10 cellular contexts compared by ENCODE assay signal in the genomic region with DNA sequence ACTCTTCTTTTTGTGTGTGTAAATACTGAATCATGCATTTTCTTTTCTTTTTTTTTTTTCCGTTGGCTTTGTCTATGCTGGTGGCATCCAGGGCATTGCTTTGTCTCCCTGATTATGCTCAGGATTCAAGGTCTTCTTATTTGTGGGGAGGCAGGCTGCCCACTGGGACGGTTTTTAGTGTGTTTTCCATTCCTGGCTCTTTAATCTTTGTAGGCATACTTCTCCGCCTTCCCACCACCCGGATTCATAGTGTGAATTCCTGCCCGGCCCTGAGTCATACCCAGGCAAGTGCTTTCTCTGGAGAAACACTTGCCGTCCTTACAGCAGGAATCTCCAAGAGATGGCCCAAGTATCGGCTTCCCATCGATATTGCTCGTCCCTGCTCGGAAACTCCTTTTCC. TPM values are rescaled to one million over a fixed set of nuclear protein-coding genes. Genes with fewer than 3 reads are reported as not detected.
DNase-seq lines count a peak whose midpoint lies in the region; ATAC-seq and TF ChIP-seq lines count a peak whose summit lies in the region.
"Had no signal": no experiment of that assay in that cellular context is flagged by ENCODE, and none has a peak within 500 bp of the region (broad histone marks: within the 10 kb centered on the region; RNA-seq: fewer than 3 reads in every experiment).

No MANE protein-coding gene starts in this region.

- peaks cover 19% of the 10 kb centered on the region for H3K36me3 Mint-ChIP-seq in T-helper 17 cell (ENCODE audit: low read depth)

- H3K4me2 ChIP-seq in fibroblast of lung (ENCODE audit: extremely low read depth, insufficient read depth, low read length) (no peak overlapping the region), skeletal muscle satellite cell (ENCODE audit: low read length) (peak overlapping the region; percentile 66)

- DNase-seq in H4 (ENCODE audit: low spot score) = peak; percentile 29
- DNase-seq in T-helper 17 cell = no peak
- peak; percentile 66 to 89 for DNase-seq in fibroblast of lung (ENCODE audit: low read depth in 2 of 2)
- no peak for DNase-seq in NK-92 (lab: John Stamatoyannopoulos, UW; ENCODE audit: unreplicated experiment)
- no peak for DNase-seq in central memory CD4-positive, alpha-beta T cell
- DNase-seq: NCI-H187, SIG-M5 had no signal

- H3K27ac Mint-ChIP-seq in T-helper 17 cell = peak overlapping the region; percentile 76

- H3K4me1 ChIP-seq in fibroblast of lung (ENCODE audit: control insufficient read depth, extremely low read depth, insufficient read depth, low read length) = peaks cover 27% of the 10 kb centered on the region
- H3K4me1 ChIP-seq in skeletal muscle satellite cell (ENCODE audit: control insufficient read depth, insufficient read depth, low read length) = peaks cover 40% of the 10 kb centered on the region

- H3K4me3 Mint-ChIP-seq in T-helper 17 cell = no peak overlapping the region

- H3K9me3 ChIP-seq in T-helper 17 cell (ENCODE audit: control insufficient read depth, low read length, poor library complexity, severe bottlenecking) (no peaks in the 10 kb centered on the region), fibroblast of lung (ENCODE audit: control insufficient read depth, insufficient read depth, low read depth, low read length) (no peaks in the 10 kb centered on the region), skeletal muscle satellite cell (replicated peaks; ENCODE audit: low read length) (no peaks in the 10 kb centered on the region)

- TF ChIP-seq CTCF in fibroblast of lung (conservative IDR thresholded peaks at IDR 0.05 in 1 of 2, IDR thresholded peaks at IDR 0.05 in 1 of 2; ENCODE audit: low read depth in 1 of 2, low read length in 2 of 2) = no peak

- H3K27me3 ChIP-seq in fibroblast of lung (ENCODE audit: control insufficient read depth, insufficient read depth, low read length) (no peaks in the 10 kb centered on the region), skeletal muscle satellite cell (ENCODE audit: control insufficient read depth, insufficient read depth, low read length) (no peaks in the 10 kb centered on the region)

- H3K4me3 ChIP-seq in fibroblast of lung (replicated peaks in 1 of 4; ENCODE audit: control extremely low read depth in 1 of 4, insufficient read depth in 1 of 4, low read depth in 3 of 4, low read length in 4 of 4) = no peak overlapping the region
- H3K4me3 ChIP-seq in skeletal muscle satellite cell (ENCODE audit: low read length) = peak overlapping the region; percentile 49

- ATAC-seq in T-helper 17 cell = no peak
- ATAC-seq in GM18520 (IDR thresholded peaks at IDR 0.05; ENCODE audit: unreplicated experiment) = no peak
- no peak for ATAC-seq in HG02623 (IDR thresholded peaks at IDR 0.05; ENCODE audit: unreplicated experiment)

- H3K36me3 ChIP-seq in fibroblast of lung (ENCODE audit: control insufficient read depth, insufficient read depth, low read length) (peaks cover 27% of the 10 kb centered on the region), skeletal muscle satellite cell (ENCODE audit: insufficient read depth, low read length) (peaks cover 62% of the 10 kb centered on the region)

- H3K79me2 ChIP-seq in fibroblast of lung (ENCODE audit: control insufficient read depth, insufficient read depth, low read length) = peaks cover 63% of the 10 kb centered on the region

- H2AFZ ChIP-seq in fibroblast of lung (ENCODE audit: low read length) = no peak overlapping the region

- no peak overlapping the region for H3K9ac ChIP-seq in fibroblast of lung (ENCODE audit: insufficient read depth, low read length)
- peak overlapping the region; percentile 45 for H3K9ac ChIP-seq in skeletal muscle satellite cell (ENCODE audit: low read depth, low read length)

- peak overlapping the region; percentile 93 for H3K27ac ChIP-seq in fibroblast of lung (ENCODE audit: insufficient read depth, low read length)

- H3K27me3 Mint-ChIP-seq in T-helper 17 cell = no peaks in the 10 kb centered on the region

- peaks cover 28% of the 10 kb centered on the region for H3K4me1 Mint-ChIP-seq in T-helper 17 cell

- no peaks in the 10 kb centered on the region for H4K20me1 ChIP-seq in fibroblast of lung (ENCODE audit: control insufficient read depth, extremely low read depth, insufficient read depth, low read length)

RNA-seq across cellular contexts. Expression of a gene that starts 5.2 kb away (rescaled TPM):
- 36.4 and 51.2 TPM in 2 replicates for total RNA-seq in H4 (2014; rRNA removed; shearing (Covaris generic))
- total RNA-seq in T-helper 17 cell = 100 to 1,000 TPM; 134 to 135 TPM
- total RNA-seq in fibroblast of lung = 70.1 and 92.6 TPM in 2 replicates
- 59.5 and 60.4 TPM in 2 replicates for polyA plus RNA-seq in fibroblast of lung
- 37.0 and 40.1 TPM in 2 replicates for polyA plus RNA-seq in fibroblast of lung (2012)
- polyA minus RNA-seq in fibroblast of lung (ENCODE audit: low replicate concordance) = 27.1 and 45.8 TPM in 2 replicates
- total RNA-seq in skeletal muscle satellite cell (2012; rRNA removed) = 51.0 and 55.3 TPM in 2 replicates

RNA-seq across cellular contexts. Expression of a gene that starts 11.7 kb away (rescaled TPM):
- 9.8 and 11.3 TPM in 2 replicates for total RNA-seq in H4 (2014; rRNA removed; shearing (Covaris generic))
- 1 to 10 TPM; 2.3 to 2.5 TPM for total RNA-seq in T-helper 17 cell
- total RNA-seq in fibroblast of lung = 8.2 and 9.7 TPM in 2 replicates
- polyA plus RNA-seq in fibroblast of lung = 8.8 and 9.0 TPM in 2 replicates
- polyA plus RNA-seq in fibroblast of lung (2012) = 5.3 TPM in 2 replicates
- polyA minus RNA-seq in fibroblast of lung (ENCODE audit: low replicate concordance) = 0.98 and 2.0 TPM in 2 replicates
- 8.1 and 9.6 TPM in 2 replicates for total RNA-seq in skeletal muscle satellite cell (2012; rRNA removed)

RNA-seq across cellular contexts. Expression of a gene that starts 34.4 kb away (rescaled TPM):
- total RNA-seq in H4 (2014; rRNA removed; shearing (Covaris generic)) = 0.19 and 1.6 TPM in 2 replicates
- 1 to 10 TPM in 1 of 2 donors, under 1 TPM in 1; 0.96 to 1.4 TPM for total RNA-seq in T-helper 17 cell
- total RNA-seq in fibroblast of lung = 0.51 and 1.2 TPM in 2 replicates
- 0.60 and 1.3 TPM in 2 replicates for polyA plus RNA-seq in fibroblast of lung
- polyA plus RNA-seq in fibroblast of lung (2012) = 0.51 and 0.84 TPM in 2 replicates
- 3.3 TPM in 1 of 2 replicates, not detected in the other for polyA minus RNA-seq in fibroblast of lung (ENCODE audit: low replicate concordance)
- total RNA-seq in skeletal muscle satellite cell (2012; rRNA removed) = not detected in 2 replicates

RNA-seq across cellular contexts. Expression of a gene that starts 53.1 kb away (rescaled TPM):
- 6.9 and 14.2 TPM in 2 replicates for total RNA-seq in H4 (2014; rRNA removed; shearing (Covaris generic))
- 10 to 100 TPM; 29.8 to 34.4 TPM for total RNA-seq in T-helper 17 cell
- 10.2 and 10.5 TPM in 2 replicates for total RNA-seq in fibroblast of lung
- 5.4 and 5.7 TPM in 2 replicates for polyA plus RNA-seq in fibroblast of lung
- 4.2 and 4.3 TPM in 2 replicates for polyA plus RNA-seq in fibroblast of lung (2012)
- 9.3 and 10.0 TPM in 2 replicates for polyA minus RNA-seq in fibroblast of lung (ENCODE audit: low replicate concordance)
- 6.3 and 8.4 TPM in 2 replicates for total RNA-seq in skeletal muscle satellite cell (2012; rRNA removed)

RNA-seq across cellular contexts. Expression of a gene that starts 59.2 kb away (rescaled TPM):
- total RNA-seq in H4 (2014; rRNA removed; shearing (Covaris generic)) = 13.6 and 14.7 TPM in 2 replicates
- 1 to 10 TPM; 4.4 to 4.6 TPM for total RNA-seq in T-helper 17 cell
- total RNA-seq in fibroblast of lung = 13.6 and 17.5 TPM in 2 replicates
- 9.6 and 10.4 TPM in 2 replicates for polyA plus RNA-seq in fibroblast of lung
- 7.8 and 8.0 TPM in 2 replicates for polyA plus RNA-seq in fibroblast of lung (2012)
- polyA minus RNA-seq in fibroblast of lung (ENCODE audit: low replicate concordance) = 5.1 and 15.3 TPM in 2 replicates
- 7.9 and 11.2 TPM in 2 replicates for total RNA-seq in skeletal muscle satellite cell (2012; rRNA removed)

Comparison
In these comparisons a context has a peak if more than half of its experiments do, and no peak if none do; other contexts are left out.
1. DNase-seq: peak in H4 (single experiment) and fibroblast of lung (2 of 2); none in T-helper 17 cell (0 of 3), NK-92 (single experiment) and central memory CD4-positive, alpha-beta T cell (single experiment).